In genomic region chr19:3071764-3072163, GRCh38 we compare ENCODE assay signal across 30 cellular contexts. TPM values are rescaled to one million over a fixed set of nuclear protein-coding genes. Genes with fewer than 3 reads are reported as not detected.
DNase-seq lines count a peak whose midpoint lies in the region; ATAC-seq and TF ChIP-seq lines count a peak whose summit lies in the region.
"Had no signal": no experiment of that assay in that cellular context is flagged by ENCODE, and none has a peak within 500 bp of the region (broad histone marks: within the 10 kb centered on the region; RNA-seq: fewer than 3 reads in every experiment).

No MANE protein-coding gene starts in this region.

- intact Hi-C loops in lower lobe of right lung (cut with DNase I) = no loop called here

- H3K9me3 ChIP-seq in lower lobe of right lung = no peaks in the 10 kb centered on the region
- H3K9me3 ChIP-seq: ascending aorta, Peyer's patch, tibial nerve had no signal

- no peaks in the 10 kb centered on the region for H3K27me3 ChIP-seq in lower lobe of right lung (ENCODE audit: low read depth)
- H3K27me3 ChIP-seq: ascending aorta, cardiac muscle cell, Peyer's patch, tibial nerve had no signal

- no peaks in the 10 kb centered on the region for H3K36me3 ChIP-seq in lower lobe of right lung
- H3K36me3 ChIP-seq: ascending aorta, cardiac muscle cell, Peyer's patch, tibial nerve had no signal

- H3K4me1 Mint-ChIP-seq in type B pancreatic cell (ENCODE audit: unreplicated experiment) = peaks cover 30% of the 10 kb centered on the region
- H3K4me1 Mint-ChIP-seq: activated CD4-positive, alpha-beta T cell treated with anti-CD3 and anti-CD28 coated beads, Interleukin-2, amount 10 ng/mL, durations not matched to agents 24 days and 14 days; neural crest cell had no signal

- DNase-seq in NCI-H2227 (lab: John Stamatoyannopoulos, UW; ENCODE audit: unreplicated experiment) (peak; percentile 41), NCI-H2227 treated with DMSO at 0.1 percent for 48 hours (lab: John Stamatoyannopoulos, UW) (no peak), NCI-H69 (lab: John Stamatoyannopoulos, UW) (peak; percentile 48), lower lobe of right lung (no peak), type B pancreatic cell (ENCODE audit: extremely low spot score, unreplicated experiment) (no peak)
- DNase-seq in activated effector memory CD4-positive, alpha-beta T cell treated with Interleukin-2 at 50 U/mL for 16 hours = no peak
- DNase-seq: activated CD4-positive, alpha-beta T cell treated with anti-CD3 and anti-CD28 coated beads, Interleukin-2, amount 10 ng/mL, durations not matched to agents 24 days and 14 days; activated T-cell treated with anti-CD3 and anti-CD28 coated beads, Interleukin-2, amount 50 U/mL, for 4 hours; Calu3; CD4-positive, CD25-positive, alpha-beta regulatory T cell; DND-41; effector CD8-positive, alpha-beta T cell; hypothalamus; left cardiac atrium; mammary epithelial cell; NCI-H1048; NCI-H187; NCI-H748 treated with DMSO at 0.1 percent for 48 hours; Peyer's patch; right cardiac atrium; stimulated activated CD4-positive, alpha-beta T cell treated with anti-CD3 and anti-CD28 coated beads, Interleukin-4, amount 100 ng/mL, for 1 hour had no signal

- peak overlapping the region; percentile 4 for H3K27ac ChIP-seq in lower lobe of right lung
- H3K27ac ChIP-seq: ascending aorta, cardiac muscle cell, coronary artery, parathyroid adenoma, Peyer's patch, tibial nerve had no signal

- TF ChIP-seq CTCF in lower lobe of right lung (IDR thresholded peaks at IDR 0.05) (no peak), type B pancreatic cell (conservative IDR thresholded peaks at IDR 0.05) (no peak)

- peaks cover 9% of the 10 kb centered on the region for H3K4me1 ChIP-seq in lower lobe of right lung
- H3K4me1 ChIP-seq: parathyroid adenoma had no signal

- no peaks in the 10 kb centered on the region for H3K36me3 Mint-ChIP-seq in type B pancreatic cell
- H3K36me3 Mint-ChIP-seq: CD4-positive, CD25-positive, alpha-beta regulatory T cell; WTC11 had no signal

- H3K27ac Mint-ChIP-seq in type B pancreatic cell = peak overlapping the region; percentile 29
- H3K27ac Mint-ChIP-seq: activated CD4-positive, alpha-beta T cell treated with anti-CD3 and anti-CD28 coated beads, Interleukin-2, amount 10 ng/mL, durations not matched to agents 24 days and 14 days; CD4-positive, CD25-positive, alpha-beta regulatory T cell; WTC11 had no signal

- no peaks in the 10 kb centered on the region for H3K27me3 Mint-ChIP-seq in type B pancreatic cell
- H3K27me3 Mint-ChIP-seq: CD4-positive, CD25-positive, alpha-beta regulatory T cell had no signal

- H3K9me3 Mint-ChIP-seq in type B pancreatic cell = no peaks in the 10 kb centered on the region
- H3K9me3 Mint-ChIP-seq: activated CD4-positive, alpha-beta T cell treated with anti-CD3 and anti-CD28 coated beads, Interleukin-2, amount 10 ng/mL, durations not matched to agents 24 days and 14 days; activated T-cell treated with anti-CD3 and anti-CD28 coated beads, Interleukin-2, amount 50 U/mL, for 4 hours; neural crest cell had no signal

- H3K4me3 Mint-ChIP-seq in type B pancreatic cell = peak overlapping the region; percentile 52
- H3K4me3 Mint-ChIP-seq: activated CD4-positive, alpha-beta T cell treated with anti-CD3 and anti-CD28 coated beads, Interleukin-2, amount 10 ng/mL, durations not matched to agents 24 days and 14 days; activated T-cell treated with anti-CD3 and anti-CD28 coated beads, Interleukin-2, amount 50 U/mL, for 4 hours; CD4-positive, CD25-positive, alpha-beta regulatory T cell; neural crest cell; WTC11 had no signal

- no peak overlapping the region for H3K4me3 ChIP-seq in lower lobe of right lung
- H3K4me3 ChIP-seq: ascending aorta, cardiac muscle cell, coronary artery, Peyer's patch, tibial nerve had no signal

- ATAC-seq in lower lobe of right lung (no peak), HG02884 (IDR thresholded peaks at IDR 0.05; ENCODE audit: unreplicated experiment) (no peak), GM18907 (IDR thresholded peaks at IDR 0.05; ENCODE audit: unreplicated experiment) (no peak)
- ATAC-seq: activated T-cell treated with anti-CD3 and anti-CD28 coated beads, Interleukin-2, amount 50 U/mL, for 4 hours; left cardiac atrium; right cardiac atrium; WTC11 had no signal

RNA-seq across cellular contexts. Expression of gene TLE5, which starts 9.5 kb away (rescaled TPM):
- total RNA-seq in lower lobe of right lung (413 TPM), type B pancreatic cell (ENCODE audit: low replicate concordance) (302 and 418 TPM in 2 replicates)

RNA-seq across cellular contexts. Expression of gene GNA11, which starts 22.4 kb away (rescaled TPM):
- total RNA-seq in lower lobe of right lung = 60.6 TPM
- total RNA-seq in type B pancreatic cell (ENCODE audit: low replicate concordance) = 46.9 and 62.0 TPM in 2 replicates

RNA-seq across cellular contexts. Expression of gene TLE2, which starts 42.7 kb away (rescaled TPM):
- 42.7 TPM for total RNA-seq in lower lobe of right lung
- 37.7 and 52.8 TPM in 2 replicates for total RNA-seq in type B pancreatic cell (ENCODE audit: low replicate concordance)

Comparison
In these comparisons a context has a peak if more than half of its experiments do, and no peak if none do; other contexts are left out.
1. DNase-seq: peak in NCI-H2227 (single experiment) and NCI-H69 (single experiment); none in NCI-H2227 treated with DMSO at 0.1 percent for 48 hours (single experiment), lower lobe of right lung (single experiment), type B pancreatic cell (single experiment) and activated effector memory CD4-positive, alpha-beta T cell treated with Interleukin-2 at 50 U/mL for 16 hours (single experiment).